ENCODE assay signal across 10 cellular contexts in genomic region chr10:122062831-122063674, GRCh38.
A peak's percentile ranks its signal among the peaks of the same experiment; 100 is the strongest.
DNase-seq lines count a peak whose midpoint lies in the region; ATAC-seq, FAIRE-seq and TF ChIP-seq lines count a peak whose summit lies in the region.
"Had no signal": no experiment of that assay in that cellular context is flagged by ENCODE, and none has a peak within 500 bp of the region (broad histone marks: within the 10 kb centered on the region; RNA-seq: fewer than 3 reads in every experiment).

No MANE protein-coding gene starts in this region.

- peak; percentile 58 to 60 for TF ChIP-seq RAD21 in liver (IDR thresholded peaks at IDR 0.05)

- peak; percentile 69 for FAIRE-seq in colon (lab: Jason Lieb, UNC)

- no peak for ATAC-seq in stimulated activated naive CD8-positive, alpha-beta T cell treated with anti-CD3 and anti-CD28 coated beads, Interleukin-15, amount 100 ng/mL, for 72 hours
- no peak for ATAC-seq in GM19397 (IDR thresholded peaks at IDR 0.05; ENCODE audit: unreplicated experiment)

- peaks cover 0 to 8% (median 2%) of the 10 kb centered on the region in 4 donors for H3K4me1 ChIP-seq in liver (ENCODE audit: control insufficient read depth in 4 of 4, insufficient read depth in 4 of 4, low read length in 3 of 4)

- H3K27ac ChIP-seq in liver (ENCODE audit: low read depth in 1 of 2, low read length in 2 of 2) = peak overlapping the region; percentile 69 to 86
- H3K27ac ChIP-seq: KMS-11, neutrophil had no signal

- no peaks in the 10 kb centered on the region for H3K9me3 ChIP-seq in liver (ENCODE audit: control insufficient read depth in 4 of 4, low read length in 3 of 4)
- H3K9me3 ChIP-seq: neutrophil had no signal

- H3K4me3 Mint-ChIP-seq in type B pancreatic cell = peak overlapping the region; percentile 31
- H3K4me3 Mint-ChIP-seq in stimulated activated naive CD8-positive, alpha-beta T cell treated with anti-CD3 and anti-CD28 coated beads, Interleukin-15, amount 100 ng/mL, for 72 hours = no peak overlapping the region

- DNase-seq in H7 = peak; percentile 72
- DNase-seq in NCI-H82 (lab: John Stamatoyannopoulos, UW) = peak; percentile 62
- no peak for DNase-seq in type B pancreatic cell (ENCODE audit: extremely low spot score, unreplicated experiment)
- no peak for DNase-seq in stimulated activated naive CD8-positive, alpha-beta T cell treated with anti-CD3 and anti-CD28 coated beads, Interleukin-15, amount 100 ng/mL, for 72 hours
- DNase-seq in activated gamma-delta T cell treated with Interleukin-2 at 50 U/mL for 16 hours = no peak

- peaks cover 1% of the 10 kb centered on the region for H3K36me3 Mint-ChIP-seq in type B pancreatic cell

- TF ChIP-seq CTCF in liver (IDR thresholded peaks at IDR 0.05; ENCODE audit: low read depth, low read length, missing input control) (no peak), type B pancreatic cell (conservative IDR thresholded peaks at IDR 0.05) (no peak)

- H3K9ac ChIP-seq in liver (ENCODE audit: low read depth in 1 of 2, low read length in 2 of 2) = peak overlapping the region; percentile 55 to 62
- H3K9ac ChIP-seq: KMS-11 had no signal

- H3K4me1 Mint-ChIP-seq in type B pancreatic cell (ENCODE audit: unreplicated experiment) = peaks cover 20% of the 10 kb centered on the region
- peaks cover 5% of the 10 kb centered on the region for H3K4me1 Mint-ChIP-seq in stimulated activated naive CD8-positive, alpha-beta T cell treated with anti-CD3 and anti-CD28 coated beads, Interleukin-15, amount 100 ng/mL, for 72 hours

- H3K27me3 ChIP-seq in H7 (ENCODE audit: control insufficient read depth, insufficient read depth, low read length) (no peaks in the 10 kb centered on the region), liver (ENCODE audit: control insufficient read depth in 4 of 4, insufficient read depth in 4 of 4, low read length in 3 of 4) (no peaks in the 10 kb centered on the region)

- H3K36me3 ChIP-seq in H7 (replicated peaks; ENCODE audit: control insufficient read depth, insufficient read depth, low read length) = no peaks in the 10 kb centered on the region
- H3K36me3 ChIP-seq in liver (ENCODE audit: control insufficient read depth in 4 of 4, insufficient read depth in 3 of 4, low read depth in 1 of 4, low read length in 3 of 4) = no peaks in the 10 kb centered on the region
- H3K36me3 ChIP-seq: neutrophil had no signal

- H3K4me3 ChIP-seq in H7 (ENCODE audit: insufficient read depth, low read depth, low read length) (no peak overlapping the region), liver (ENCODE audit: low read depth in 1 of 3, low read length in 3 of 3) (no peak overlapping the region)

- H3K27me3 Mint-ChIP-seq in type B pancreatic cell = no peaks in the 10 kb centered on the region
- H3K27me3 Mint-ChIP-seq in stimulated activated naive CD8-positive, alpha-beta T cell treated with anti-CD3 and anti-CD28 coated beads, Interleukin-15, amount 100 ng/mL, for 72 hours = peaks cover 7% of the 10 kb centered on the region

- 34% methylated on average over 13 of the region's 13 CpGs for WGBS in liver

- H3K9me3 Mint-ChIP-seq in type B pancreatic cell = no peaks in the 10 kb centered on the region
- no peaks in the 10 kb centered on the region for H3K9me3 Mint-ChIP-seq in stimulated activated naive CD8-positive, alpha-beta T cell treated with anti-CD3 and anti-CD28 coated beads, Interleukin-15, amount 100 ng/mL, for 72 hours

- peak overlapping the region; percentile 93 for H3K27ac Mint-ChIP-seq in type B pancreatic cell
- no peak overlapping the region for H3K27ac Mint-ChIP-seq in stimulated activated naive CD8-positive, alpha-beta T cell treated with anti-CD3 and anti-CD28 coated beads, Interleukin-15, amount 100 ng/mL, for 72 hours

TF ChIP-seq in liver, 16 proteins besides CTCF, POLR2A, EP300 and RAD21:
- TF ChIP-seq SP1 (IDR thresholded peaks at IDR 0.05) (peak; percentile 87), MAX (IDR thresholded peaks at IDR 0.05) (peak; percentile 92), TAF1 (conservative IDR thresholded peaks at IDR 0.05) (no peak), HNF4A (conservative IDR thresholded peaks at IDR 0.05) (peak; percentile 64 to 77), FOXA1 (IDR thresholded peaks at IDR 0.05) (peak; percentile 100), YY1 (IDR thresholded peaks at IDR 0.05) (peak; percentile 81), ATF3 (IDR thresholded peaks at IDR 0.05) (peak; percentile 97), GABPA (IDR thresholded peaks at IDR 0.05 in 1 of 2, conservative IDR thresholded peaks at IDR 0.05 in 1 of 2) (peak; percentile 36 to 80), HNF4G (IDR thresholded peaks at IDR 0.05) (no peak), JUND (IDR thresholded peaks at IDR 0.05) (peak; percentile 99), NR2F2 (IDR thresholded peaks at IDR 0.05) (peak; percentile 48), ZBTB33 (IDR thresholded peaks at IDR 0.05) (peak; percentile 78), EGR1 (IDR thresholded peaks at IDR 0.05; ENCODE audit: low read depth in 2 of 2) (peak; percentile 68 to 93), FOXA2 (IDR thresholded peaks at IDR 0.05) (peak; percentile 100), REST (IDR thresholded peaks at IDR 0.05) (peak; percentile 89), RXRA (IDR thresholded peaks at IDR 0.05) (peak; percentile 75 to 83)

Comparison
In these comparisons a context has a peak if more than half of its experiments do, and no peak if none do; other contexts are left out.
1. DNase-seq: peak in H7 (single experiment) and NCI-H82 (single experiment); none in type B pancreatic cell (single experiment), stimulated activated naive CD8-positive, alpha-beta T cell treated with anti-CD3 and anti-CD28 coated beads, Interleukin-15, amount 100 ng/mL, for 72 hours (0 of 2) and activated gamma-delta T cell treated with Interleukin-2 at 50 U/mL for 16 hours (single experiment).